In genomic region chr16:1993731-1994131, GRCh38 we compare ENCODE assay signal across 1 cellular context.
TF ChIP-seq lines count a peak whose summit lies in the region.

No MANE protein-coding gene starts in this region.

TF ChIP-seq in liver, 16 proteins besides CTCF, POLR2A, EP300 and RAD21 (continued from another document):
- no peak for TF ChIP-seq REST (IDR thresholded peaks at IDR 0.05)
- peak in 1 of 2 donors; percentile 38 for TF ChIP-seq RXRA (IDR thresholded peaks at IDR 0.05)
- TF ChIP-seq FOXA1 (IDR thresholded peaks at IDR 0.05), result peak; percentile 96
